ENCODE assay signal across 10 cellular contexts in the genomic region with DNA sequence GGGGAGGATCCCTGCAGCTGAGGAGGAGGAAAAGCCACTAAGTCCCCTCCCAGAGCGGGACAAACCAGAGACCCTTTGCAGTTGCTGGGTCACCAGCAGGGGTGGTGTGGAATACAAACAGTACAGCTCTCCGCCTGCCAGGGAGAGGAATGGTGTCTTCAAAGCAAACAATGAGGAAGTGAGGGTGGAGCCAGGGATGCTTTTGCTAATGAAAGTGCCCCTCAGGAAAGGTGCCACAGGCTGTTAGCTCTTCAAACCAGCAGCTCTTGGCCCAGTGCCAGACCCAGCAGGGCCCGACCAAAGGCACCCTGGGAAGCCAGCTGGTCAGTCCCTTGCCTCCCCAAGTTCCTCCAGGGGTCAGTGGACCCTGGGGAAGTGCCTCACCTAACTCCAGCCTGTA.
DNase-seq lines count a peak whose midpoint lies in the region; ATAC-seq and TF ChIP-seq lines count a peak whose summit lies in the region.
"Had no signal": no experiment of that assay in that cellular context is flagged by ENCODE, and none has a peak within 500 bp of the region (broad histone marks: within the 10 kb centered on the region; RNA-seq: fewer than 3 reads in every experiment).

No MANE protein-coding gene starts in this region.

- no peaks in the 10 kb centered on the region for H3F3A ChIP-seq in Loucy (ENCODE audit: low read depth)

- no peak overlapping the region for H3K27ac Mint-ChIP-seq in activated CD4-positive, alpha-beta memory T cell treated with anti-CD3 and anti-CD28 coated beads, Interleukin-2, amount 10 ng/mL, durations not matched to agents 7 days and 5 days
- H3K27ac Mint-ChIP-seq: activated CD4-positive, alpha-beta T cell treated with anti-CD3 and anti-CD28 coated beads, Interleukin-2, amount 10 ng/mL, durations not matched to agents 24 days and 14 days had no signal

- peaks cover 2% of the 10 kb centered on the region for H3K36me3 Mint-ChIP-seq in activated CD4-positive, alpha-beta memory T cell treated with anti-CD3 and anti-CD28 coated beads, Interleukin-2, amount 10 ng/mL, durations not matched to agents 7 days and 5 days (ENCODE audit: low read depth)

- no peak overlapping the region for H2AFZ ChIP-seq in Loucy (ENCODE audit: low read length)

- DNase-seq in DMS153 treated with DMSO at 0.1 percent for 48 hours (lab: John Stamatoyannopoulos, UW; ENCODE audit: unreplicated experiment) (peak; percentile 16), SHP77 treated with DMSO at 0.1 percent for 48 hours (lab: John Stamatoyannopoulos, UW) (peak; percentile 93), left kidney (ENCODE audit: low read depth, low spot score) (peak; percentile 41), cerebellar cortex (ENCODE audit: low spot score) (no peak)
- DNase-seq in activated CD4-positive, alpha-beta memory T cell treated with anti-CD3 and anti-CD28 coated beads, Interleukin-2, amount 10 ng/mL, durations not matched to agents 7 days and 5 days = no peak
- DNase-seq: activated CD4-positive, alpha-beta T cell treated with anti-CD3 and anti-CD28 coated beads, Interleukin-2, amount 10 ng/mL, durations not matched to agents 24 days and 14 days had no signal

- peak overlapping the region; percentile 26 for H3K4me2 ChIP-seq in Loucy (ENCODE audit: low read depth, low read length, poor library complexity, severe bottlenecking)

- CTCF ChIA-PET in activated CD4-positive, alpha-beta memory T cell treated with anti-CD3 and anti-CD28 coated beads, Interleukin-2, amount 10 ng/mL, durations not matched to agents 7 days and 5 days (lab: Charles Lee) = interaction anchor here (1.2 kb wide), 1 partner anchor 16 kb away, joined by 3 read pairs; no protein-coding TSS in a partner anchor

- ATAC-seq in HG02763 (IDR thresholded peaks at IDR 0.05; ENCODE audit: unreplicated experiment) (no peak), HG03097 (IDR thresholded peaks at IDR 0.05; ENCODE audit: low FRiP score, unreplicated experiment) (no peak)

- H3K27me3 Mint-ChIP-seq in activated CD4-positive, alpha-beta memory T cell treated with anti-CD3 and anti-CD28 coated beads, Interleukin-2, amount 10 ng/mL, durations not matched to agents 7 days and 5 days = no peaks in the 10 kb centered on the region
- H3K27me3 Mint-ChIP-seq: activated CD4-positive, alpha-beta T cell treated with anti-CD3 and anti-CD28 coated beads, Interleukin-2, amount 10 ng/mL, durations not matched to agents 24 days and 14 days had no signal

- H3K36me3 ChIP-seq in Loucy (ENCODE audit: insufficient read depth, low read length) = peaks cover 8% of the 10 kb centered on the region; the same call in 1 of the 2 replicates
- H3K36me3 ChIP-seq: thoracic aorta had no signal

- peaks cover 29% of the 10 kb centered on the region for H3K4me1 ChIP-seq in Loucy (ENCODE audit: insufficient read depth, low read length, poor library complexity, severe bottlenecking)

- POLR2A ChIA-PET in activated CD4-positive, alpha-beta memory T cell treated with anti-CD3 and anti-CD28 coated beads, Interleukin-2, amount 10 ng/mL, durations not matched to agents 7 days and 5 days (lab: Charles Lee) = no interaction called here

- no peaks in the 10 kb centered on the region for H3K9me3 Mint-ChIP-seq in activated CD4-positive, alpha-beta memory T cell treated with anti-CD3 and anti-CD28 coated beads, Interleukin-2, amount 10 ng/mL, durations not matched to agents 7 days and 5 days
- H3K9me3 Mint-ChIP-seq: activated CD4-positive, alpha-beta T cell treated with anti-CD3 and anti-CD28 coated beads, Interleukin-2, amount 10 ng/mL, durations not matched to agents 24 days and 14 days had no signal

- H3K4me1 Mint-ChIP-seq in activated CD4-positive, alpha-beta memory T cell treated with anti-CD3 and anti-CD28 coated beads, Interleukin-2, amount 10 ng/mL, durations not matched to agents 7 days and 5 days = peaks cover 4% of the 10 kb centered on the region

- no peak overlapping the region for H3K9ac ChIP-seq in Loucy (ENCODE audit: low read depth, low read length, poor library complexity, severe bottlenecking)

- no peak overlapping the region for H3K4me3 ChIP-seq in Loucy (ENCODE audit: low read length, poor library complexity, severe bottlenecking)
- H3K4me3 ChIP-seq: thoracic aorta had no signal

- TF ChIP-seq CTCF in Loucy (conservative IDR thresholded peaks at IDR 0.05; ENCODE audit: low read length) = peak; percentile 16; the same call in 1 of the 2 replicates

- H3K79me2 ChIP-seq in Loucy (ENCODE audit: insufficient read depth, low read length) = no peaks in the 10 kb centered on the region

- no peaks in the 10 kb centered on the region for H4K20me1 ChIP-seq in Loucy (ENCODE audit: insufficient read depth, low read length, poor library complexity, severe bottlenecking)

- H3K9me2 ChIP-seq in Loucy (replicated peaks; ENCODE audit: low read depth, low read length) = no peaks in the 10 kb centered on the region

- H3K27me3 ChIP-seq in Loucy (ENCODE audit: insufficient read depth, low read length, poor library complexity, severe bottlenecking) = no peaks in the 10 kb centered on the region

- H3K4me3 Mint-ChIP-seq in activated CD4-positive, alpha-beta memory T cell treated with anti-CD3 and anti-CD28 coated beads, Interleukin-2, amount 10 ng/mL, durations not matched to agents 7 days and 5 days = no peak overlapping the region
- H3K4me3 Mint-ChIP-seq: activated CD4-positive, alpha-beta T cell treated with anti-CD3 and anti-CD28 coated beads, Interleukin-2, amount 10 ng/mL, durations not matched to agents 24 days and 14 days had no signal

- H3K9me3 ChIP-seq in Loucy (ENCODE audit: insufficient read depth, low read depth, low read length) = no peaks in the 10 kb centered on the region
- H3K9me3 ChIP-seq: thoracic aorta had no signal

Comparison
In these comparisons a context has a peak if more than half of its experiments do, and no peak if none do; other contexts are left out.
1. DNase-seq: peak in DMS153 treated with DMSO at 0.1 percent for 48 hours (single experiment), SHP77 treated with DMSO at 0.1 percent for 48 hours (single experiment) and left kidney (single experiment); none in cerebellar cortex (single experiment) and activated CD4-positive, alpha-beta memory T cell treated with anti-CD3 and anti-CD28 coated beads, Interleukin-2, amount 10 ng/mL, durations not matched to agents 7 days and 5 days (single experiment).